In the genomic region with DNA sequence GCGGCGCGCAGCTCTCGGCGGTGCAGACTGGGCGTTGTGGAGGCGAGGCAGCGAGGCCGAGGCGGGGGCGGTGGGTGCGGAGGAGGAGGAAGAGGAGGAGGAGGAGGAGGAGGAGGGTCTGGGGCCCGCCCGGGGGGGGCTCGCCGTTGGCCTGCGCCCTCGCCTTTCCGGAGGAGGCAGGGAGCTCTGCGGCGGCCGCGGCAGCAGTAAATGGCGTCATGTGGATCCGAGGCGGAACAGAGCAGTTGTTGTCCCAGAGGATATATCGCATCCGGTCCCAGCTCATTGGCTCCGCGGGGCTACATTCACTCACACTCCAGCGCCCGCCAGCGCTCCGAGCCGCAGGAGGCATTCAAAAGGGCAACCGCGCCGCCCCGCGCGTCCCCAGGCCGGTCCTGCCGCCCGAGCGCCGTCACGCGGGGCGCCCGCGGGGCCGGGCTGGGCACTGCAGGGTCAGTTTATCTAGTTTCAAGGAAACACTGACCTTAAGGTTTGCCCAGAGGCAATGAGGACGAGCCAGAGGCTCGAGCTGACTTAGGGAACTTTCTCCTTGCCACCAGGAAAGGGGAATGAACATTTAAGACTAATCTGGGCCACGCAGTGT, we compare ENCODE assay signal across 1 cellular context.
TF ChIP-seq lines count a peak whose summit lies in the region.

A gene with protein sequence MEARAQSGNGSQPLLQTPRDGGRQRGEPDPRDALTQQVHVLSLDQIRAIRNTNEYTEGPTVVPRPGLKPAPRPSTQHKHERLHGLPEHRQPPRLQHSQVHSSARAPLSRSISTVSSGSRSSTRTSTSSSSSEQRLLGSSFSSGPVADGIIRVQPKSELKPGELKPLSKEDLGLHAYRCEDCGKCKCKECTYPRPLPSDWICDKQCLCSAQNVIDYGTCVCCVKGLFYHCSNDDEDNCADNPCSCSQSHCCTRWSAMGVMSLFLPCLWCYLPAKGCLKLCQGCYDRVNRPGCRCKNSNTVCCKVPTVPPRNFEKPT (minus strand): TSS at position 29 of the 604 bp plus-strand sequence. CDS start 3,421 bp downstream, outside the sequence.

TF ChIP-seq in HepG2, 621 proteins besides CTCF, POLR2A, EP300 and RAD21 (continued from another document and continues in another):
- TF ChIP-seq, protein P1, sequence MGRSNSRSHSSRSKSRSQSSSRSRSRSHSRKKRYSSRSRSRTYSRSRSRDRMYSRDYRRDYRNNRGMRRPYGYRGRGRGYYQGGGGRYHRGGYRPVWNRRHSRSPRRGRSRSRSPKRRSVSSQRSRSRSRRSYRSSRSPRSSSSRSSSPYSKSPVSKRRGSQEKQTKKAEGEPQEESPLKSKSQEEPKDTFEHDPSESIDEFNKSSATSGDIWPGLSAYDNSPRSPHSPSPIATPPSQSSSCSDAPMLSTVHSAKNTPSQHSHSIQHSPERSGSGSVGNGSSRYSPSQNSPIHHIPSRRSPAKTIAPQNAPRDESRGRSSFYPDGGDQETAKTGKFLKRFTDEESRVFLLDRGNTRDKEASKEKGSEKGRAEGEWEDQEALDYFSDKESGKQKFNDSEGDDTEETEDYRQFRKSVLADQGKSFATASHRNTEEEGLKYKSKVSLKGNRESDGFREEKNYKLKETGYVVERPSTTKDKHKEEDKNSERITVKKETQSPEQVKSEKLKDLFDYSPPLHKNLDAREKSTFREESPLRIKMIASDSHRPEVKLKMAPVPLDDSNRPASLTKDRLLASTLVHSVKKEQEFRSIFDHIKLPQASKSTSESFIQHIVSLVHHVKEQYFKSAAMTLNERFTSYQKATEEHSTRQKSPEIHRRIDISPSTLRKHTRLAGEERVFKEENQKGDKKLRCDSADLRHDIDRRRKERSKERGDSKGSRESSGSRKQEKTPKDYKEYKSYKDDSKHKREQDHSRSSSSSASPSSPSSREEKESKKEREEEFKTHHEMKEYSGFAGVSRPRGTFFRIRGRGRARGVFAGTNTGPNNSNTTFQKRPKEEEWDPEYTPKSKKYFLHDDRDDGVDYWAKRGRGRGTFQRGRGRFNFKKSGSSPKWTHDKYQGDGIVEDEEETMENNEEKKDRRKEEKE (IDR thresholded peaks at IDR 0.05): no peak
- no peak for TF ChIP-seq SIN3A (IDR thresholded peaks at IDR 0.05; ENCODE audit: borderline replicate concordance, low read depth, low read length)
- no peak for TF ChIP-seq GPN1 (CRISPR knock-in tag; IDR thresholded peaks at IDR 0.05; ENCODE audit: borderline replicate concordance)
- TF ChIP-seq, protein P2, sequence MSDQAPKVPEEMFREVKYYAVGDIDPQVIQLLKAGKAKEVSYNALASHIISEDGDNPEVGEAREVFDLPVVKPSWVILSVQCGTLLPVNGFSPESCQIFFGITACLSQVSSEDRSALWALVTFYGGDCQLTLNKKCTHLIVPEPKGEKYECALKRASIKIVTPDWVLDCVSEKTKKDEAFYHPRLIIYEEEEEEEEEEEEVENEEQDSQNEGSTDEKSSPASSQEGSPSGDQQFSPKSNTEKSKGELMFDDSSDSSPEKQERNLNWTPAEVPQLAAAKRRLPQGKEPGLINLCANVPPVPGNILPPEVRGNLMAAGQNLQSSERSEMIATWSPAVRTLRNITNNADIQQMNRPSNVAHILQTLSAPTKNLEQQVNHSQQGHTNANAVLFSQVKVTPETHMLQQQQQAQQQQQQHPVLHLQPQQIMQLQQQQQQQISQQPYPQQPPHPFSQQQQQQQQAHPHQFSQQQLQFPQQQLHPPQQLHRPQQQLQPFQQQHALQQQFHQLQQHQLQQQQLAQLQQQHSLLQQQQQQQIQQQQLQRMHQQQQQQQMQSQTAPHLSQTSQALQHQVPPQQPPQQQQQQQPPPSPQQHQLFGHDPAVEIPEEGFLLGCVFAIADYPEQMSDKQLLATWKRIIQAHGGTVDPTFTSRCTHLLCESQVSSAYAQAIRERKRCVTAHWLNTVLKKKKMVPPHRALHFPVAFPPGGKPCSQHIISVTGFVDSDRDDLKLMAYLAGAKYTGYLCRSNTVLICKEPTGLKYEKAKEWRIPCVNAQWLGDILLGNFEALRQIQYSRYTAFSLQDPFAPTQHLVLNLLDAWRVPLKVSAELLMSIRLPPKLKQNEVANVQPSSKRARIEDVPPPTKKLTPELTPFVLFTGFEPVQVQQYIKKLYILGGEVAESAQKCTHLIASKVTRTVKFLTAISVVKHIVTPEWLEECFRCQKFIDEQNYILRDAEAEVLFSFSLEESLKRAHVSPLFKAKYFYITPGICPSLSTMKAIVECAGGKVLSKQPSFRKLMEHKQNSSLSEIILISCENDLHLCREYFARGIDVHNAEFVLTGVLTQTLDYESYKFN (CRISPR knock-in tag; conservative IDR thresholded peaks at IDR 0.05): peak; percentile 14
- no peak for TF ChIP-seq NR2F2 (IDR thresholded peaks at IDR 0.05; ENCODE audit: borderline replicate concordance, low read depth)
- no peak for TF ChIP-seq DPF2 (CRISPR knock-in tag; IDR thresholded peaks at IDR 0.05; ENCODE audit: borderline replicate concordance, low read depth)
- TF ChIP-seq SNAPC2 (CRISPR knock-in tag; IDR thresholded peaks at IDR 0.05): no peak
- TF ChIP-seq, protein P3, sequence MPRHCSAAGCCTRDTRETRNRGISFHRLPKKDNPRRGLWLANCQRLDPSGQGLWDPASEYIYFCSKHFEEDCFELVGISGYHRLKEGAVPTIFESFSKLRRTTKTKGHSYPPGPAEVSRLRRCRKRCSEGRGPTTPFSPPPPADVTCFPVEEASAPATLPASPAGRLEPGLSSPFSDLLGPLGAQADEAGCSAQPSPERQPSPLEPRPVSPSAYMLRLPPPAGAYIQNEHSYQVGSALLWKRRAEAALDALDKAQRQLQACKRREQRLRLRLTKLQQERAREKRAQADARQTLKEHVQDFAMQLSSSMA (CRISPR knock-in tag; IDR thresholded peaks at IDR 0.05): no peak
- no peak for TF ChIP-seq ZNF468 (CRISPR knock-in tag; IDR thresholded peaks at IDR 0.05)
- no peak for TF ChIP-seq RFX1 (IDR thresholded peaks at IDR 0.05)
- TF ChIP-seq ISX (CRISPR knock-in tag; conservative IDR thresholded peaks at IDR 0.05): no peak
- TF ChIP-seq, protein P4, sequence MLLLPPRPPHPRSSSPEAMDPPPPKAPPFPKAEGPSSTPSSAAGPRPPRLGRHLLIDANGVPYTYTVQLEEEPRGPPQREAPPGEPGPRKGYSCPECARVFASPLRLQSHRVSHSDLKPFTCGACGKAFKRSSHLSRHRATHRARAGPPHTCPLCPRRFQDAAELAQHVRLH (CRISPR knock-in tag; IDR thresholded peaks at IDR 0.05; ENCODE audit: borderline replicate concordance, low read depth): no peak
- TF ChIP-seq, protein P5, sequence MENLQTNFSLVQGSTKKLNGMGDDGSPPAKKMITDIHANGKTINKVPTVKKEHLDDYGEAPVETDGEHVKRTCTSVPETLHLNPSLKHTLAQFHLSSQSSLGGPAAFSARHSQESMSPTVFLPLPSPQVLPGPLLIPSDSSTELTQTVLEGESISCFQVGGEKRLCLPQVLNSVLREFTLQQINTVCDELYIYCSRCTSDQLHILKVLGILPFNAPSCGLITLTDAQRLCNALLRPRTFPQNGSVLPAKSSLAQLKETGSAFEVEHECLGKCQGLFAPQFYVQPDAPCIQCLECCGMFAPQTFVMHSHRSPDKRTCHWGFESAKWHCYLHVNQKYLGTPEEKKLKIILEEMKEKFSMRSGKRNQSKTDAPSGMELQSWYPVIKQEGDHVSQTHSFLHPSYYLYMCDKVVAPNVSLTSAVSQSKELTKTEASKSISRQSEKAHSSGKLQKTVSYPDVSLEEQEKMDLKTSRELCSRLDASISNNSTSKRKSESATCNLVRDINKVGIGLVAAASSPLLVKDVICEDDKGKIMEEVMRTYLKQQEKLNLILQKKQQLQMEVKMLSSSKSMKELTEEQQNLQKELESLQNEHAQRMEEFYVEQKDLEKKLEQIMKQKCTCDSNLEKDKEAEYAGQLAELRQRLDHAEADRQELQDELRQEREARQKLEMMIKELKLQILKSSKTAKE (CRISPR knock-in tag; IDR thresholded peaks at IDR 0.05; ENCODE audit: borderline replicate concordance): peak; percentile 33; the same call in 1 of the 2 replicates
- TF ChIP-seq ZNF557 (CRISPR knock-in tag; IDR thresholded peaks at IDR 0.05): no peak
- TF ChIP-seq CBX1 (IDR thresholded peaks at IDR 0.05; ENCODE audit: low read depth): peak; percentile 90
- TF ChIP-seq LCORL (IDR thresholded peaks at IDR 0.05): no peak
- TF ChIP-seq LCORL (CRISPR knock-in tag; IDR thresholded peaks at IDR 0.05): peak; percentile 79
- no peak for TF ChIP-seq MTF1 (CRISPR knock-in tag; IDR thresholded peaks at IDR 0.05)
- TF ChIP-seq, protein P6, sequence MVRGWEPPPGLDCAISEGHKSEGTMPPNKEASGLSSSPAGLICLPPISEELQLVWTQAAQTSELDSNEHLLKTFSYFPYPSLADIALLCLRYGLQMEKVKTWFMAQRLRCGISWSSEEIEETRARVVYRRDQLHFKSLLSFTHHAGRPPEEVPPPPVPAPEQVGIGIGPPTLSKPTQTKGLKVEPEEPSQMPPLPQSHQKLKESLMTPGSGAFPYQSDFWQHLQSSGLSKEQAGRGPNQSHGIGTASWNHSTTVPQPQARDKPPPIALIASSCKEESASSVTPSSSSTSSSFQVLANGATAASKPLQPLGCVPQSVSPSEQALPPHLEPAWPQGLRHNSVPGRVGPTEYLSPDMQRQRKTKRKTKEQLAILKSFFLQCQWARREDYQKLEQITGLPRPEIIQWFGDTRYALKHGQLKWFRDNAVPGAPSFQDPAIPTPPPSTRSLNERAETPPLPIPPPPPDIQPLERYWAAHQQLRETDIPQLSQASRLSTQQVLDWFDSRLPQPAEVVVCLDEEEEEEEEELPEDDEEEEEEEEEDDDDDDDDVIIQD (CRISPR knock-in tag; IDR thresholded peaks at IDR 0.05; ENCODE audit: low read depth): no peak
- TF ChIP-seq, protein P7, sequence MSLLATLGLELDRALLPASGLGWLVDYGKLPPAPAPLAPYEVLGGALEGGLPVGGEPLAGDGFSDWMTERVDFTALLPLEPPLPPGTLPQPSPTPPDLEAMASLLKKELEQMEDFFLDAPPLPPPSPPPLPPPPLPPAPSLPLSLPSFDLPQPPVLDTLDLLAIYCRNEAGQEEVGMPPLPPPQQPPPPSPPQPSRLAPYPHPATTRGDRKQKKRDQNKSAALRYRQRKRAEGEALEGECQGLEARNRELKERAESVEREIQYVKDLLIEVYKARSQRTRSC (CRISPR knock-in tag; IDR thresholded peaks at IDR 0.05; ENCODE audit: low read depth): no peak
- TF ChIP-seq IRX3 (CRISPR knock-in tag; IDR thresholded peaks at IDR 0.05; ENCODE audit: borderline replicate concordance, low read depth): no peak
- TF ChIP-seq ZNF75D (CRISPR knock-in tag; IDR thresholded peaks at IDR 0.05; ENCODE audit: borderline replicate concordance): no peak
- TF ChIP-seq, protein P8, sequence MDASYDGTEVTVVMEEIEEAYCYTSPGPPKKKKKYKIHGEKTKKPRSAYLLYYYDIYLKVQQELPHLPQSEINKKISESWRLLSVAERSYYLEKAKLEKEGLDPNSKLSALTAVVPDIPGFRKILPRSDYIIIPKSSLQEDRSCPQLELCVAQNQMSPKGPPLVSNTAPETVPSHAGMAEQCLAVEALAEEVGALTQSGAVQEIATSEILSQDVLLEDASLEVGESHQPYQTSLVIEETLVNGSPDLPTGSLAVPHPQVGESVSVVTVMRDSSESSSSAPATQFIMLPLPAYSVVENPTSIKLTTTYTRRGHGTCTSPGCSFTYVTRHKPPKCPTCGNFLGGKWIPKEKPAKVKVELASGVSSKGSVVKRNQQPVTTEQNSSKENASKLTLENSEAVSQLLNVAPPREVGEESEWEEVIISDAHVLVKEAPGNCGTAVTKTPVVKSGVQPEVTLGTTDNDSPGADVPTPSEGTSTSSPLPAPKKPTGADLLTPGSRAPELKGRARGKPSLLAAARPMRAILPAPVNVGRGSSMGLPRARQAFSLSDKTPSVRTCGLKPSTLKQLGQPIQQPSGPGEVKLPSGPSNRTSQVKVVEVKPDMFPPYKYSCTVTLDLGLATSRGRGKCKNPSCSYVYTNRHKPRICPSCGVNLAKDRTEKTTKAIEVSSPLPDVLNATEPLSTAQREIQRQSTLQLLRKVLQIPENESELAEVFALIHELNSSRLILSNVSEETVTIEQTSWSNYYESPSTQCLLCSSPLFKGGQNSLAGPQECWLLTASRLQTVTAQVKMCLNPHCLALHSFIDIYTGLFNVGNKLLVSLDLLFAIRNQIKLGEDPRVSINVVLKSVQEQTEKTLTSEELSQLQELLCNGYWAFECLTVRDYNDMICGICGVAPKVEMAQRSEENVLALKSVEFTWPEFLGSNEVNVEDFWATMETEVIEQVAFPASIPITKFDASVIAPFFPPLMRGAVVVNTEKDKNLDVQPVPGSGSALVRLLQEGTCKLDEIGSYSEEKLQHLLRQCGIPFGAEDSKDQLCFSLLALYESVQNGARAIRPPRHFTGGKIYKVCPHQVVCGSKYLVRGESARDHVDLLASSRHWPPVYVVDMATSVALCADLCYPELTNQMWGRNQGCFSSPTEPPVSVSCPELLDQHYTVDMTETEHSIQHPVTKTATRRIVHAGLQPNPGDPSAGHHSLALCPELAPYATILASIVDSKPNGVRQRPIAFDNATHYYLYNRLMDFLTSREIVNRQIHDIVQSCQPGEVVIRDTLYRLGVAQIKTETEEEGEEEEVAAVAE (CRISPR knock-in tag; IDR thresholded peaks at IDR 0.05; ENCODE audit: borderline replicate concordance): no peak
- TF ChIP-seq, protein P9, sequence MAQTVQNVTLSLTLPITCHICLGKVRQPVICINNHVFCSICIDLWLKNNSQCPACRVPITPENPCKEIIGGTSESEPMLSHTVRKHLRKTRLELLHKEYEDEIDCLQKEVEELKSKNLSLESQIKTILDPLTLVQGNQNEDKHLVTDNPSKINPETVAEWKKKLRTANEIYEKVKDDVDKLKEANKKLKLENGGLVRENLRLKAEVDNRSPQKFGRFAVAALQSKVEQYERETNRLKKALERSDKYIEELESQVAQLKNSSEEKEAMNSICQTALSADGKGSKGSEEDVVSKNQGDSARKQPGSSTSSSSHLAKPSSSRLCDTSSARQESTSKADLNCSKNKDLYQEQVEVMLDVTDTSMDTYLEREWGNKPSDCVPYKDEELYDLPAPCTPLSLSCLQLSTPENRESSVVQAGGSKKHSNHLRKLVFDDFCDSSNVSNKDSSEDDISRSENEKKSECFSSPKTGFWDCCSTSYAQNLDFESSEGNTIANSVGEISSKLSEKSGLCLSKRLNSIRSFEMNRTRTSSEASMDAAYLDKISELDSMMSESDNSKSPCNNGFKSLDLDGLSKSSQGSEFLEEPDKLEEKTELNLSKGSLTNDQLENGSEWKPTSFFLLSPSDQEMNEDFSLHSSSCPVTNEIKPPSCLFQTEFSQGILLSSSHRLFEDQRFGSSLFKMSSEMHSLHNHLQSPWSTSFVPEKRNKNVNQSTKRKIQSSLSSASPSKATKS (CRISPR knock-in tag; IDR thresholded peaks at IDR 0.05): no peak
- no peak for TF ChIP-seq GATA4 (IDR thresholded peaks at IDR 0.05; ENCODE audit: borderline replicate concordance, low read depth)
- TF ChIP-seq, protein P10, sequence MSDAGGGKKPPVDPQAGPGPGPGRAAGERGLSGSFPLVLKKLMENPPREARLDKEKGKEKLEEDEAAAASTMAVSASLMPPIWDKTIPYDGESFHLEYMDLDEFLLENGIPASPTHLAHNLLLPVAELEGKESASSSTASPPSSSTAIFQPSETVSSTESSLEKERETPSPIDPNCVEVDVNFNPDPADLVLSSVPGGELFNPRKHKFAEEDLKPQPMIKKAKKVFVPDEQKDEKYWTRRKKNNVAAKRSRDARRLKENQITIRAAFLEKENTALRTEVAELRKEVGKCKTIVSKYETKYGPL (CRISPR knock-in tag; IDR thresholded peaks at IDR 0.05): no peak
- no peak for TF ChIP-seq SRSF4 (IDR thresholded peaks at IDR 0.05; ENCODE audit: low read depth, low read length, poor library complexity, severe bottlenecking)
- TF ChIP-seq ZNF382 (CRISPR knock-in tag; IDR thresholded peaks at IDR 0.05; ENCODE audit: borderline replicate concordance): no peak
- peak; percentile 77 for TF ChIP-seq MED1 (CRISPR knock-in tag; IDR thresholded peaks at IDR 0.05)
- TF ChIP-seq FOXM1 (CRISPR knock-in tag; IDR thresholded peaks at IDR 0.05): no peak
- no peak for TF ChIP-seq PAWR (CRISPR knock-in tag; IDR thresholded peaks at IDR 0.05; ENCODE audit: borderline replicate concordance)
- TF ChIP-seq SCMH1 (CRISPR knock-in tag; IDR thresholded peaks at IDR 0.05; ENCODE audit: borderline replicate concordance): no peak
